11 cellular contexts compared by ENCODE assay signal in the genomic region with DNA sequence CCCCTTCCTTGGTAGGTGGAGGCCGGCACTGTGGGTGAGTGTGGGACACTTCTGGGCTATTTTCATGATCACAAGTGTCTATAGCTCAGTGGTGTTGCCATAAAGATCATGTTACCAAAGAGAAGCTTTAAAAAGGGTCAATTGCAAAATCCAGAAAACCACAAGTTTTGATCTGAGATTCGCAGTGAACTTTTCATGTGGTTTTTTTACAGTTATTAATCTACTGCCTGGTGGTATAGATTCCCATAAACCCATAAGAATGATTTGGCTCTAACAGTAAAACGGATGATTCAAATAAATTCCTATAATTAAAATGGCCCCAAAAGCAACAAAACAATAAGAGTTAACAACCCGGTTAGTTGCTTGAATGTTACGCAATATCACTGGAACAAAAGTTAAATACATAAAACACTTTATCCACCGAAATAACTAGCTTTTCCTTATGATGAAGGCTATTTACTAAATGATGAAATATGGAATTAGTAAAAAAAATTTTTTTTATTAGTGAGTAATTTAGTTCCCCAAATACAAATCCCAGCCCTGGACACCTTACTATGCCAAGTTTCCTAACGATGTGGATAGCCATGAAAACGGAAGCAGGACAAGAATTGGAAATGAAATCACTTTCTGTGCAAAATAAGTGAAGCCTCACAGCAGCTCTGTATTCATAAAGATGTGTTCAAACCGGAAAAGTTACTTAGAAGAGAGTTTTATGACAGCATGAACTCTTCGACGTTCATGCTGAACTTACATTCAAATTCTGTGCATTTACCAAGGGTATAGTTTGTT.
DNase-seq lines count a peak whose midpoint lies in the region; ATAC-seq, FAIRE-seq and TF ChIP-seq lines count a peak whose summit lies in the region.
"Had no signal": no experiment of that assay in that cellular context is flagged by ENCODE, and none has a peak within 500 bp of the region (broad histone marks: within the 10 kb centered on the region; RNA-seq: fewer than 3 reads in every experiment).

No MANE protein-coding gene starts in this region.

- POLR2A ChIA-PET in HepG2 (lab: Yijun Ruan, JAX), result no interaction called here

- TF ChIP-seq EP300 in HepG2 (IDR thresholded peaks at IDR 0.05; ENCODE audit: low read depth in 2 of 2, low read length in 2 of 2) (no peak), HepG2 (CRISPR knock-in tag; IDR thresholded peaks at IDR 0.05; ENCODE audit: borderline replicate concordance) (no peak)

- no peaks in the 10 kb centered on the region for H3K9me3 ChIP-seq in HepG2 (ENCODE audit: low read length)
- H3K9me3 ChIP-seq in right lobe of liver, result no peaks in the 10 kb centered on the region
- no peaks in the 10 kb centered on the region for H3K9me3 ChIP-seq in right atrium auricular region
- H3K9me3 ChIP-seq: adrenal gland had no signal

- peak overlapping the region; percentile 82 for H3K4me2 ChIP-seq in HepG2 (ENCODE audit: low read depth, low read length)

- FAIRE-seq in HepG2 (lab: Jason Lieb, UNC) (peak; percentile 30), urothelium cell line (lab: Jason Lieb, UNC) (peak; percentile 58)

- H3K79me2 ChIP-seq in HepG2 (ENCODE audit: insufficient read depth, low read length), result no peaks in the 10 kb centered on the region

- intact Hi-C loops in HepG2 (cut with micrococcal nuclease; ENCODE audit: unreplicated experiment) (loop anchor here (2.0 kb wide), 1 partner anchor 41 kb away; no protein-coding TSS in a partner anchor), right lobe of liver (cut with DNase I) (no loop called here)

- H2AFZ ChIP-seq in HepG2 (ENCODE audit: low read length), result peak overlapping the region; percentile 18

- no peak for DNase-seq in HepG2 (ENCODE audit: low spot score)
- DNase-seq in right lobe of liver, result no peak
- DNase-seq in amniotic epithelial cell (ENCODE audit: low read depth), result peak; percentile 30
- DNase-seq in right atrium auricular region (ENCODE audit: low spot score), result no peak
- DNase-seq in urothelium cell line (ENCODE audit: low spot score), result peak; percentile 32
- no peak for DNase-seq in stimulated activated CD4-positive, alpha-beta T cell treated with anti-CD3 and anti-CD28 coated beads, Interleukin-4, amount 100 ng/mL, for 1 hour
- no peak for DNase-seq in NCI-H187 treated with DMSO at 0.1 percent for 48 hours (lab: John Stamatoyannopoulos, UW)
- DNase-seq: adrenal gland, foreskin keratinocyte, T-helper 1 cell had no signal

- in situ Hi-C loops in HepG2 (cut with HindIII; ENCODE audit: extremely low pct_ligation_motif_present, low pct_unique_long_range_greater_than_20kb), result no loop called here

- TF ChIP-seq RAD21 in HepG2 (CRISPR knock-in tag; IDR thresholded peaks at IDR 0.05), result no peak

- CTCF ChIA-PET in HepG2 (lab: Yijun Ruan, JAX; ENCODE audit: low intra/inter-chr PET ratio, low total read pairs), result no interaction called here

- H3K36me3 ChIP-seq in HepG2 (replicated peaks in 1 of 2; ENCODE audit: control insufficient read depth in 1 of 2, insufficient read depth in 2 of 2, low read length in 2 of 2) (no peaks in the 10 kb centered on the region), right lobe of liver (no peaks in the 10 kb centered on the region), right atrium auricular region (no peaks in the 10 kb centered on the region)
- H3K36me3 ChIP-seq: adrenal gland had no signal

- TF ChIP-seq CTCF in HepG2 (CRISPR knock-in tag; IDR thresholded peaks at IDR 0.05), result no peak
- TF ChIP-seq CTCF in right lobe of liver (IDR thresholded peaks at IDR 0.05), result no peak
- no peak for TF ChIP-seq CTCF in right atrium auricular region (IDR thresholded peaks at IDR 0.05)

- no peak for TF ChIP-seq POLR2A in HepG2 (IDR thresholded peaks at IDR 0.05; ENCODE audit: insufficient read depth in 1 of 2, low read depth in 2 of 2, low read length in 2 of 2)
- TF ChIP-seq POLR2A in right lobe of liver (IDR thresholded peaks at IDR 0.05), result no peak

- WGBS in HepG2 (ENCODE audit: low lambda C conversion rate), result 80% methylated on average over 11 of the region's 11 CpGs
- WGBS in right lobe of liver (ENCODE audit: insufficient coverage, low coverage, low lambda C conversion rate, missing lambda C conversion rate), result 48% methylated on average over 11 of the region's 11 CpGs

- BruUV-seq in HepG2 (replicated peaks; lab: Mats Ljungman, UMichigan), result no TSS peak

- H3K27ac ChIP-seq in HepG2 (ENCODE audit: extremely low read length, insufficient read depth, low read length) (peak overlapping the region; percentile 94), right lobe of liver (no peak overlapping the region), right atrium auricular region (peak overlapping the region; percentile 11 to 35)
- H3K27ac ChIP-seq: adrenal gland, foreskin keratinocyte had no signal

- H3K4me1 ChIP-seq in HepG2 (ENCODE audit: insufficient read depth, low read length) (peaks cover 52% of the 10 kb centered on the region), right lobe of liver (no peaks in the 10 kb centered on the region), right atrium auricular region (peaks cover 0 to 7% of the 10 kb centered on the region in 2 donors)
- H3K4me1 ChIP-seq: adrenal gland, foreskin keratinocyte had no signal

- no peak for ATAC-seq in HepG2
- ATAC-seq in right lobe of liver, result no peak
- ATAC-seq in GM18520 (IDR thresholded peaks at IDR 0.05; ENCODE audit: unreplicated experiment), result no peak
- ATAC-seq: foreskin keratinocyte had no signal

- peak overlapping the region; percentile 72; the same call in 1 of the 2 replicates for H3K9ac ChIP-seq in HepG2 (ENCODE audit: insufficient read depth, low read depth, low read length)

- no peaks in the 10 kb centered on the region for H4K20me1 ChIP-seq in HepG2 (ENCODE audit: insufficient read depth, low read length)

- peak overlapping the region in 1 of 3 experiments; percentile 57; a peak in 1 of 6 replicates for H3K4me3 ChIP-seq in HepG2 (replicated peaks in 1 of 3; ENCODE audit: insufficient read depth in 1 of 3, low read depth in 2 of 3, low read length in 3 of 3)
- H3K4me3 ChIP-seq in right lobe of liver, result no peak overlapping the region
- no peak overlapping the region for H3K4me3 ChIP-seq in right atrium auricular region
- H3K4me3 ChIP-seq: adrenal gland had no signal

- H3K27me3 ChIP-seq in HepG2 (ENCODE audit: control insufficient read depth in 1 of 2, insufficient read depth in 2 of 2, low read length in 2 of 2) (no peaks in the 10 kb centered on the region), right lobe of liver (no peaks in the 10 kb centered on the region), right atrium auricular region (no peaks in the 10 kb centered on the region)
- H3K27me3 ChIP-seq: adrenal gland, foreskin keratinocyte had no signal

TF ChIP-seq in HepG2, 621 proteins besides CTCF, POLR2A, EP300 and RAD21:
- TF ChIP-seq ONECUT2 (CRISPR knock-in tag; IDR thresholded peaks at IDR 0.05), result no peak
- peak; percentile 75 for TF ChIP-seq CEBPG (CRISPR knock-in tag; IDR thresholded peaks at IDR 0.05)
- TF ChIP-seq SRF (IDR thresholded peaks at IDR 0.05; ENCODE audit: low read depth, low read length), result no peak
- peak; percentile 92 for TF ChIP-seq CEBPB (IDR thresholded peaks at IDR 0.05; ENCODE audit: borderline replicate concordance, low read depth, low read length)

Comparison
In these comparisons a context has a peak if more than half of its experiments do, and no peak if none do; other contexts are left out.
1. H3K27ac ChIP-seq: peak in HepG2 (single experiment) and right atrium auricular region (2 of 2); none in right lobe of liver (0 of 3).
2. DNase-seq: peak in amniotic epithelial cell (single experiment) and urothelium cell line (single experiment); none in HepG2 (single experiment), right lobe of liver (0 of 3), right atrium auricular region (single experiment), stimulated activated CD4-positive, alpha-beta T cell treated with anti-CD3 and anti-CD28 coated beads, Interleukin-4, amount 100 ng/mL, for 1 hour (single experiment) and NCI-H187 treated with DMSO at 0.1 percent for 48 hours (single experiment).